Comparison of ENCODE assay signal across 8 cellular contexts in the genomic region with DNA sequence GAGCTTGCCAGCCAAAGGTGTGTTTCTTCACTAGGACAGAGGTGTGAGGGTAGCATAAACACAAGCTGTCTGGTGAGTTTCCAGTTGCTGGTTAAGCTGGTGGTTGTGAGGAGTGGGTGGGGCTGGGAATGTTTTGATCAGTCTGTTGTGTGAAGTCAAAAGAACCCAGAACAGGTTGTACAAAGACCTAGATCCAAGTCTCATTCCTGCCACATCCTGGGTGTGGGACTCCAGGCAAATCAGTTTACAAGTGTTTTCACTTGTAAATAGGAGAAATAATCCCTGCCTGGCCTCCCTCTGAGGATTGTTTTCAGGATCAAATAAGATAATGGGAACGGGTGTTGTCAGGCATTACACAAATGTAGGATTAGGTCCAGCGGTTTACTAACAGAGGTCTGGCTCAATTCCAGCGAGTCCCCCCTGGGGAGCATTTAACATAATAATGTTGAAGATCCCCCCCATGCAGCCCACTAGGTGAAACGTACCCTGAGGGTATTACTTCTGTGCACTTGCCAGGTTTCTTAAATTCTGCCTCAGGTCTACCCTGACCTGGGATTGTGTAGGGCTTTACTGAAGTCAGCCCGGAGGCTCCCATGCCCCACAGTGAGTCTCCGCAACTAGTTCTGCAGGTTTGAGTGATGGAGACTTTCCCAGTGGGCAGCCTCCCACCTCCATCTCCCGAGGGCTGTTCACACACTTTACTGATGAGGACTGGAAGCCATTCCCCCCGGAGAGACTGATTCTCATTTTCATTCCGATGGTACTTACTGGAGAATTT. TPM values are rescaled to one million over a fixed set of nuclear protein-coding genes. Genes with fewer than 3 reads are reported as not detected.
DNase-seq lines count a peak whose midpoint lies in the region; ATAC-seq and TF ChIP-seq lines count a peak whose summit lies in the region.

No MANE protein-coding gene starts in this region.

- H3K27me3 Mint-ChIP-seq in progenitor cell of endocrine pancreas = no peaks in the 10 kb centered on the region

- peak; percentile 98 for DNase-seq in ELF-1 (ENCODE audit: low read depth, low spot score)
- DNase-seq in NCI-H748 treated with DMSO at 0.1 percent for 48 hours (lab: John Stamatoyannopoulos, UW) = peak; percentile 41
- no peak for DNase-seq in progenitor cell of endocrine pancreas (ENCODE audit: low spot score, unreplicated experiment)
- no peak for DNase-seq in activated naive CD4-positive, alpha-beta T cell treated with anti-CD3 and anti-CD28 coated beads, Interleukin-2, amount 50 U/mL, for 16 hours
- no peak for DNase-seq in DMS114 treated with DMSO at 0.1 percent for 48 hours (lab: John Stamatoyannopoulos, UW; ENCODE audit: unreplicated experiment)
- no peak for DNase-seq in cortex of kidney (lab: John Stamatoyannopoulos, UW)

- TF ChIP-seq CTCF in progenitor cell of endocrine pancreas (IDR thresholded peaks at IDR 0.05; ENCODE audit: unreplicated experiment) = no peak

- H3K36me3 Mint-ChIP-seq in progenitor cell of endocrine pancreas (ENCODE audit: insufficient read depth) = no peaks in the 10 kb centered on the region

- ATAC-seq in esophagus mucosa = peak; percentile 64
- ATAC-seq in GM19395 (IDR thresholded peaks at IDR 0.05; ENCODE audit: unreplicated experiment) = no peak

- H3K4me1 Mint-ChIP-seq in progenitor cell of endocrine pancreas (ENCODE audit: low read depth) = peaks cover 29% of the 10 kb centered on the region

- peak overlapping the region; percentile 41 for H3K4me3 Mint-ChIP-seq in progenitor cell of endocrine pancreas (ENCODE audit: low read depth)

- no peaks in the 10 kb centered on the region for H3K9me3 Mint-ChIP-seq in progenitor cell of endocrine pancreas (ENCODE audit: low read depth)

- peak overlapping the region; percentile 92 for H3K27ac Mint-ChIP-seq in progenitor cell of endocrine pancreas

RNA-seq across cellular contexts. Expression of gene FRAT2, which starts 2.6 kb away (rescaled TPM):
- total RNA-seq in esophagus mucosa (8.4 TPM), progenitor cell of endocrine pancreas (37.7 and 38.7 TPM in 2 replicates)

RNA-seq across cellular contexts. Expression of gene FRAT1, which starts 18.1 kb away (rescaled TPM):
- total RNA-seq in esophagus mucosa (1.6 TPM), progenitor cell of endocrine pancreas (15.7 and 16.7 TPM in 2 replicates)

RNA-seq across cellular contexts. Expression of gene ARHGAP19, which starts 44.7 kb away (rescaled TPM):
- total RNA-seq in esophagus mucosa (10.1 TPM), progenitor cell of endocrine pancreas (20.4 and 21.1 TPM in 2 replicates)

Comparison
In these comparisons a context has a peak if more than half of its experiments do, and no peak if none do; other contexts are left out.
1. DNase-seq: peak in ELF-1 (single experiment) and NCI-H748 treated with DMSO at 0.1 percent for 48 hours (single experiment); none in progenitor cell of endocrine pancreas (single experiment), activated naive CD4-positive, alpha-beta T cell treated with anti-CD3 and anti-CD28 coated beads, Interleukin-2, amount 50 U/mL, for 16 hours (single experiment), DMS114 treated with DMSO at 0.1 percent for 48 hours (single experiment) and cortex of kidney (single experiment).